ENCODE assay signal across 1 cellular context in the genomic region with DNA sequence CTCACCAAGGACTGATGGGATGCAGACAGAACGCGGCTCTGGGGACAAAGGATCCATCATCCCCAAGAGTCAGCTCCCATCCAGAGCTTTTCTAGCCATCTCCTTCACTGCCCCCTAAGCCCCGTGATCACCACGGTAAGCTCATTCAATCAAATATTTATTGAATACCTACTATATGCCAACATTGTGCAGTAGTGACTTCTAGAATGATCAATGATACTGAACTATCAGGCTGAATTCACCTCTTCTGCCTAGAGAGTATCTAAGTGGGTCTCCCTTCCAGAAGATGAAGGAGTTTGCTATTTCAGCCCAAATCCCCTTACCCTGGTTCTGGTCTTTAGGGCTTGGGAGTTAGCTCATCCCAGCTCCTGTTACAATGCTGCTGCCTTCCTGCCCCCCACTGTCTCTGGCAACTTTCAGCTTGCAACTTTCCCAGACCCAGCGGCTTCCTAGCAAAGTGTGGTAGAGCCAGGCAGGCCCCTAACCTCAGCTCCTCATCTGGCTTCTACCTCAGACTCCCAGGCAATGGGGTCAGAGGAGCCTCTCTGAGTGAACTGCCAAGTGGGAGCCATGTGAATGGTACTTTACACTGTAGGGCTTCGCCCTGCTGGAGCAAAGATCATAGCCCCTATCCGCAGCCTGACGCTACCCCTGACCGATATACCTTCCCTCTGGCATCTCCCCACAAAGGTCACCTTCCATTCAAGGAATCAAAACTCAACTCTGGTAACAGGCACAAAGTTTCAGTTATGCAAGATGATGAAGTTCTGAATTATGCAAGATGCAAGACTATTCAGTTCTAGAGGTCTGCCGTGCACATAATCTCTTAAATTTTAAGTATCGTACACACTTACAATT.
A peak's percentile ranks its signal among the peaks of the same experiment; 100 is the strongest.
TF ChIP-seq lines count a peak whose summit lies in the region.

No MANE protein-coding gene starts in this region.

TF ChIP-seq in H1, 55 proteins besides CTCF, POLR2A, EP300 and RAD21:
- TF ChIP-seq CHD1 (IDR thresholded peaks at IDR 0.05; ENCODE audit: low read depth, low read length) (no peak), KDM1A (IDR thresholded peaks at IDR 0.05; ENCODE audit: borderline replicate concordance, low read length) (no peak)
- TF ChIP-seq, protein P1, sequence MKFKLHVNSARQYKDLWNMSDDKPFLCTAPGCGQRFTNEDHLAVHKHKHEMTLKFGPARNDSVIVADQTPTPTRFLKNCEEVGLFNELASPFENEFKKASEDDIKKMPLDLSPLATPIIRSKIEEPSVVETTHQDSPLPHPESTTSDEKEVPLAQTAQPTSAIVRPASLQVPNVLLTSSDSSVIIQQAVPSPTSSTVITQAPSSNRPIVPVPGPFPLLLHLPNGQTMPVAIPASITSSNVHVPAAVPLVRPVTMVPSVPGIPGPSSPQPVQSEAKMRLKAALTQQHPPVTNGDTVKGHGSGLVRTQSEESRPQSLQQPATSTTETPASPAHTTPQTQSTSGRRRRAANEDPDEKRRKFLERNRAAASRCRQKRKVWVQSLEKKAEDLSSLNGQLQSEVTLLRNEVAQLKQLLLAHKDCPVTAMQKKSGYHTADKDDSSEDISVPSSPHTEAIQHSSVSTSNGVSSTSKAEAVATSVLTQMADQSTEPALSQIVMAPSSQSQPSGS (IDR thresholded peaks at IDR 0.05; ENCODE audit: low read length), result 0 out of 2 replicates have a peak, but pooled peaks have one; percentile 14
